ENCODE assay signal across 23 cellular contexts in genomic region chrX:55648434-55648833, GRCh38. TPM values are rescaled to one million over a fixed set of nuclear protein-coding genes. Genes with fewer than 3 reads are reported as not detected.
DNase-seq lines count a peak whose midpoint lies in the region; ATAC-seq and TF ChIP-seq lines count a peak whose summit lies in the region.
"Had no signal": no experiment of that assay in that cellular context is flagged by ENCODE, and none has a peak within 500 bp of the region (broad histone marks: within the 10 kb centered on the region; RNA-seq: fewer than 3 reads in every experiment).

No MANE protein-coding gene starts in this region.

- H3K4me3 ChIP-seq in uterus, result no peak overlapping the region
- H3K4me3 ChIP-seq in OCI-LY7 (ENCODE audit: low read depth, low read length, poor library complexity, severe bottlenecking), result no peak overlapping the region
- H3K4me3 ChIP-seq: esophagus muscularis mucosa, smooth muscle cell, transverse colon had no signal

- no peak overlapping the region for H3K4me2 ChIP-seq in OCI-LY7 (ENCODE audit: low read length)
- H3K4me2 ChIP-seq: smooth muscle cell had no signal

- TF ChIP-seq CTCF in activated B cell treated with CpG ODN at 0.5 μM for 24 hours (IDR thresholded peaks at IDR 0.05) (no peak), uterus (IDR thresholded peaks at IDR 0.05) (no peak), OCI-LY7 (conservative IDR thresholded peaks at IDR 0.05; ENCODE audit: low read length) (no peak)

- CTCF ChIA-PET in activated B cell treated with CpG ODN at 0.5 μM for 24 hours (lab: Charles Lee) (no interaction called here), OCI-LY7 (lab: Charles Lee; ENCODE audit: unreplicated experiment) (no interaction called here)

- no peaks in the 10 kb centered on the region for H3K9me3 Mint-ChIP-seq in activated B cell treated with CpG ODN at 0.5 μM for 24 hours
- H3K9me3 Mint-ChIP-seq: activated T-cell treated with anti-CD3 and anti-CD28 coated beads, Interleukin-2, amount 50 U/mL, for 72 hours; dendritic cell treated with granulocyte-macrophage colony-stimulating factor and Interleukin-4, amounts not matched to agents 40 ng/mL and 50 ng/mL, for 4 days; natural killer cell; stimulated activated effector memory CD8-positive, alpha-beta T cell treated with anti-CD3 and anti-CD28 coated beads, Interleukin-12 subunit alpha, Interleukin-12 subunit beta, amount 100 ng/mL, for 72 hours had no signal

- no peak overlapping the region for H2AFZ ChIP-seq in OCI-LY7 (ENCODE audit: low read length)

- H3K36me3 Mint-ChIP-seq in activated B cell treated with CpG ODN at 0.5 μM for 24 hours (ENCODE audit: low read depth), result peaks cover 1% of the 10 kb centered on the region
- H3K36me3 Mint-ChIP-seq: activated CD4-positive, alpha-beta memory T cell treated with anti-CD3 and anti-CD28 coated beads for 36 hours; activated naive CD8-positive, alpha-beta T cell; natural killer cell; stimulated activated effector memory CD8-positive, alpha-beta T cell treated with anti-CD3 and anti-CD28 coated beads, Interleukin-12 subunit alpha, Interleukin-12 subunit beta, amount 100 ng/mL, for 72 hours had no signal

- no peaks in the 10 kb centered on the region for H3K4me1 ChIP-seq in uterus
- no peaks in the 10 kb centered on the region for H3K4me1 ChIP-seq in OCI-LY7 (ENCODE audit: insufficient read depth, low read length, poor library complexity, severe bottlenecking)
- H3K4me1 ChIP-seq: esophagus muscularis mucosa, transverse colon had no signal

- H3K4me1 Mint-ChIP-seq in activated B cell treated with CpG ODN at 0.5 μM for 24 hours, result peaks cover 40% of the 10 kb centered on the region
- H3K4me1 Mint-ChIP-seq: stimulated activated effector memory CD8-positive, alpha-beta T cell treated with anti-CD3 and anti-CD28 coated beads, Interleukin-12 subunit alpha, Interleukin-12 subunit beta, amount 100 ng/mL, for 72 hours had no signal

- no TSS peak for BruUV-seq in OCI-LY7 (replicated peaks; lab: Mats Ljungman, UMichigan)

- no peak overlapping the region for H3K27ac ChIP-seq in uterus
- no peak overlapping the region for H3K27ac ChIP-seq in OCI-LY7 (ENCODE audit: low read depth, low read length, poor library complexity, severe bottlenecking)
- H3K27ac ChIP-seq: brain microvascular endothelial cell, esophagus muscularis mucosa, HL-60, transverse colon had no signal

- no peaks in the 10 kb centered on the region for H3K79me2 ChIP-seq in OCI-LY7 (ENCODE audit: insufficient read depth, low read depth, low read length)

- H3K27me3 Mint-ChIP-seq in activated B cell treated with CpG ODN at 0.5 μM for 24 hours, result peaks cover 2% of the 10 kb centered on the region
- H3K27me3 Mint-ChIP-seq: activated CD4-positive, alpha-beta memory T cell treated with anti-CD3 and anti-CD28 coated beads for 36 hours; activated naive CD8-positive, alpha-beta T cell; dendritic cell treated with granulocyte-macrophage colony-stimulating factor and Interleukin-4, amounts not matched to agents 40 ng/mL and 50 ng/mL, for 4 days had no signal

- H3K27ac Mint-ChIP-seq in activated B cell treated with CpG ODN at 0.5 μM for 24 hours, result peak overlapping the region; percentile 92
- H3K27ac Mint-ChIP-seq: activated CD4-positive, alpha-beta memory T cell treated with anti-CD3 and anti-CD28 coated beads for 36 hours; activated naive CD8-positive, alpha-beta T cell; activated T-cell treated with anti-CD3 and anti-CD28 coated beads, Interleukin-2, amount 50 U/mL, for 72 hours; dendritic cell treated with granulocyte-macrophage colony-stimulating factor and Interleukin-4, amounts not matched to agents 40 ng/mL and 50 ng/mL, for 4 days; natural killer cell; stimulated activated effector memory CD8-positive, alpha-beta T cell treated with anti-CD3 and anti-CD28 coated beads, Interleukin-12 subunit alpha, Interleukin-12 subunit beta, amount 100 ng/mL, for 72 hours had no signal

- peak; percentile 42 for ATAC-seq in GM18868 (IDR thresholded peaks at IDR 0.05; ENCODE audit: unreplicated experiment)
- peak; percentile 47 for ATAC-seq in GM21447 (IDR thresholded peaks at IDR 0.05; ENCODE audit: unreplicated experiment)
- peak; percentile 39 for ATAC-seq in HG02885 (IDR thresholded peaks at IDR 0.05; ENCODE audit: poor library complexity, unreplicated experiment)
- peak; percentile 25 for ATAC-seq in activated B cell treated with CpG ODN at 0.5 μM for 24 hours (ENCODE audit: low read depth)
- ATAC-seq: activated T-cell treated with anti-CD3 and anti-CD28 coated beads, Interleukin-2, amount 50 U/mL, for 72 hours; natural killer cell; stimulated activated effector memory CD8-positive, alpha-beta T cell treated with anti-CD3 and anti-CD28 coated beads, Interleukin-12 subunit alpha, Interleukin-12 subunit beta, amount 100 ng/mL, for 72 hours had no signal

- intact Hi-C loops in activated B cell treated with CpG ODN at 0.5 μM for 24 hours (cut with micrococcal nuclease) (loop anchor here (10.0 kb wide), 2 partner anchors 266 to 416 kb away; no protein-coding TSS in a partner anchor), uterus (cut with DNase I; ENCODE audit: low total_unique reads) (no loop called here), OCI-LY7 (cut with micrococcal nuclease; ENCODE audit: unreplicated experiment) (no loop called here), posterior vena cava (cut with DNase I) (no loop called here)

- H3K36me3 ChIP-seq in uterus, result no peaks in the 10 kb centered on the region
- H3K36me3 ChIP-seq in OCI-LY7 (ENCODE audit: insufficient read depth, low read length), result no peaks in the 10 kb centered on the region
- H3K36me3 ChIP-seq: brain microvascular endothelial cell, esophagus muscularis mucosa, transverse colon had no signal

- H4K20me1 ChIP-seq in OCI-LY7 (ENCODE audit: insufficient read depth, low read length), result no peaks in the 10 kb centered on the region

- no peak for TF ChIP-seq POLR2A in uterus (IDR thresholded peaks at IDR 0.05)

- no peaks in the 10 kb centered on the region for H3K9me3 ChIP-seq in uterus
- H3K9me3 ChIP-seq in OCI-LY7 (ENCODE audit: low read length), result no peaks in the 10 kb centered on the region
- H3K9me3 ChIP-seq: transverse colon had no signal

- H3K27me3 ChIP-seq in uterus, result no peaks in the 10 kb centered on the region
- H3K27me3 ChIP-seq: brain microvascular endothelial cell, esophagus muscularis mucosa, transverse colon had no signal

- no peaks in the 10 kb centered on the region for H3K9me2 ChIP-seq in OCI-LY7 (ENCODE audit: insufficient read depth, low read length)

- DNase-seq in activated B cell treated with CpG ODN at 0.5 μM for 24 hours (no peak), uterus (no peak), NAMALWA (ENCODE audit: low spot score) (no peak), OCI-LY7 (ENCODE audit: low spot score) (no peak), posterior vena cava (ENCODE audit: low spot score) (no peak)
- DNase-seq: activated CD4-positive, alpha-beta memory T cell treated with anti-CD3 and anti-CD28 coated beads for 36 hours; activated T-cell treated with anti-CD3 and anti-CD28 coated beads, Interleukin-2, amount 50 U/mL, for 72 hours; brain microvascular endothelial cell; GDM1; natural killer cell; NCI-H69; posterior cingulate gyrus; transverse colon had no signal

- POLR2A ChIA-PET in activated B cell treated with CpG ODN at 0.5 μM for 24 hours (lab: Charles Lee), result no interaction called here
- POLR2A ChIA-PET in OCI-LY7 (lab: Charles Lee), result no interaction called here

- H3K4me3 Mint-ChIP-seq in activated B cell treated with CpG ODN at 0.5 μM for 24 hours, result no peak overlapping the region
- H3K4me3 Mint-ChIP-seq: activated CD4-positive, alpha-beta memory T cell treated with anti-CD3 and anti-CD28 coated beads for 36 hours; activated naive CD8-positive, alpha-beta T cell; activated T-cell treated with anti-CD3 and anti-CD28 coated beads, Interleukin-2, amount 50 U/mL, for 72 hours; dendritic cell treated with granulocyte-macrophage colony-stimulating factor and Interleukin-4, amounts not matched to agents 40 ng/mL and 50 ng/mL, for 4 days; natural killer cell; stimulated activated effector memory CD8-positive, alpha-beta T cell treated with anti-CD3 and anti-CD28 coated beads, Interleukin-12 subunit alpha, Interleukin-12 subunit beta, amount 100 ng/mL, for 72 hours had no signal

RNA-seq across cellular contexts. Expression of gene FOXR2, which starts 25.2 kb away (rescaled TPM):
- total RNA-seq in activated B cell treated with CpG ODN at 0.5 μM for 24 hours (not detected in 2 replicates), uterus (not detected), OCI-LY7 (2022) (not detected in 2 replicates), posterior vena cava (not detected)
- total RNA-seq in OCI-LY7 (2014; rRNA removed; shearing (Covaris generic)), result not detected in 2 replicates
- total RNA-seq: activated CD4-positive, alpha-beta memory T cell treated with anti-CD3 and anti-CD28 coated beads for 36 hours; activated T-cell treated with anti-CD3 and anti-CD28 coated beads, Interleukin-2, amount 50 U/mL, for 72 hours; esophagus muscularis mucosa; lung microvascular endothelial cell; natural killer cell; smooth muscle cell; transverse colon had no signal
